Comparison of ENCODE assay signal across 29 cellular contexts in genomic region chr16:6363891-6364607, GRCh38.
"Had no signal": no experiment of that assay in that cellular context is flagged by ENCODE, and none has a peak within 500 bp of the region (broad histone marks: within the 10 kb centered on the region; RNA-seq: fewer than 3 reads in every experiment).

No MANE protein-coding gene starts in this region.

- DNase-seq: activated CD4-positive, alpha-beta memory T cell treated with anti-CD3 and anti-CD28 coated beads, Interleukin-2, amount 10 ng/mL, durations not matched to agents 7 days and 5 days; activated CD4-positive, alpha-beta T cell treated with anti-CD3 and anti-CD28 coated beads for 4 hours; activated CD4-positive, alpha-beta T cell treated with anti-CD3 and anti-CD28 coated beads, Interleukin-2, amount 10 ng/mL, durations not matched to agents 7 days and 5 days; activated CD4-positive, alpha-beta T cell treated with anti-CD3 and anti-CD28 coated beads, Interleukin-2, amount 50 U/mL, for 4 hours; activated CD4-positive, CD25-positive, alpha-beta regulatory T cell; activated CD4-positive, CD25-positive, alpha-beta regulatory T cell treated with anti-CD3 and anti-CD28 coated beads, Interleukin-2, amount 50 U/mL, for 72 hours; activated CD8-positive, alpha-beta memory T cell treated with anti-CD3 and anti-CD28 coated beads, Interleukin-2, amount 50 U/mL, for 48 hours; activated gamma-delta T cell; activated naive CD4-positive, alpha-beta T cell; activated naive CD4-positive, alpha-beta T cell treated with anti-CD3 and anti-CD28 coated beads, Interleukin-2, amount 10 ng/mL, durations not matched to agents 7 days and 5 days; activated naive CD8-positive, alpha-beta T cell treated with anti-CD3 and anti-CD28 coated beads, Interleukin-2, amount 10 ng/mL, durations not matched to agents 7 days and 5 days; activated T-cell treated with anti-CD3 and anti-CD28 coated beads for 4 hours; activated T-cell treated with anti-CD3 and anti-CD28 coated beads, Interleukin-2, amount 50 U/mL, for 24 hours; activated T-cell treated with anti-CD3 and anti-CD28 coated beads, Interleukin-2, amount 50 U/mL, for 72 hours; central memory CD4-positive, alpha-beta T cell; colonic mucosa; effector memory CD8-positive, alpha-beta T cell; erythroblast; foreskin keratinocyte; gastrocnemius medialis; glutamatergic neuron; heart left ventricle; T-helper 2 cell had no signal

- H3K27me3 ChIP-seq: ascending aorta, breast epithelium, cardiac muscle cell, colonic mucosa, dorsolateral prefrontal cortex, esophagus muscularis mucosa, foreskin keratinocyte, gastrocnemius medialis, heart left ventricle had no signal

- H3K27ac ChIP-seq: ascending aorta, breast epithelium, cardiac muscle cell, colonic mucosa, dorsolateral prefrontal cortex, esophagus muscularis mucosa, foreskin keratinocyte, gastrocnemius medialis, heart left ventricle had no signal

- H3K36me3 ChIP-seq: ascending aorta, breast epithelium, cardiac muscle cell, colonic mucosa, esophagus muscularis mucosa, gastrocnemius medialis, heart left ventricle had no signal

- ATAC-seq: activated naive CD4-positive, alpha-beta T cell treated with anti-CD3 and anti-CD28 coated beads, Interleukin-2, amount 50 U/mL, for 72 hours; activated T-cell treated with anti-CD3 and anti-CD28 coated beads, Interleukin-2, amount 50 U/mL, for 72 hours; effector memory CD8-positive, alpha-beta T cell; foreskin keratinocyte; gastrocnemius medialis; heart left ventricle had no signal

- H3K9me3 ChIP-seq: ascending aorta, breast epithelium, colonic mucosa, gastrocnemius medialis, heart left ventricle had no signal

- H3K4me3 ChIP-seq: ascending aorta, breast epithelium, cardiac muscle cell, colonic mucosa, dorsolateral prefrontal cortex, esophagus muscularis mucosa, gastrocnemius medialis, heart left ventricle had no signal

- H3K4me1 ChIP-seq: ascending aorta, breast epithelium, colonic mucosa, esophagus muscularis mucosa, foreskin keratinocyte, gastrocnemius medialis, heart left ventricle had no signal
